In genomic region chr10:133202778-133203651, GRCh38 we compare ENCODE assay signal across 22 cellular contexts. TPM values are rescaled to one million over a fixed set of nuclear protein-coding genes. Genes with fewer than 3 reads are reported as not detected.
DNase-seq lines count a peak whose midpoint lies in the region; ATAC-seq, FAIRE-seq and TF ChIP-seq lines count a peak whose summit lies in the region.
"Had no signal": no experiment of that assay in that cellular context is flagged by ENCODE, and none has a peak within 500 bp of the region (broad histone marks: within the 10 kb centered on the region; RNA-seq: fewer than 3 reads in every experiment).

No MANE protein-coding gene starts in this region.

- no peak overlapping the region for H4K91ac ChIP-seq in neuronal stem cell (ENCODE audit: low read depth, low read length, poor library complexity)

- POLR2A ChIA-PET in HEK293 (lab: Yijun Ruan, JAX) (no interaction called here), K562 (lab: Yijun Ruan, JAX) (no interaction called here), MCF 10A (lab: Yijun Ruan, JAX) (no interaction called here)

- no peak overlapping the region for H2BK15ac ChIP-seq in neuronal stem cell (ENCODE audit: low read length)

- intact Hi-C loops in K562 (cut with micrococcal nuclease) (no loop called here), MCF 10A (cut with micrococcal nuclease) (no loop called here)

- no peaks in the 10 kb centered on the region for H3K9me3 Mint-ChIP-seq in MCF 10A (ENCODE audit: unreplicated experiment)
- H3K9me3 Mint-ChIP-seq: CD4-positive, alpha-beta T cell; H9; IgD-negative memory B cell had no signal

- no peak overlapping the region for H3K18ac ChIP-seq in neuronal stem cell (ENCODE audit: low read length)

- no peak for ATAC-seq in K562
- ATAC-seq: GM12878 had no signal

- BruUV-seq in K562 (replicated peaks; lab: Mats Ljungman, UMichigan) (no TSS peak), MCF 10A (replicated peaks; lab: Mats Ljungman, UMichigan) (no TSS peak)

- H3K79me2 ChIP-seq in K562 (ENCODE audit: control insufficient read depth, insufficient read depth, low read length), result no peaks in the 10 kb centered on the region

- WGBS in K562 (ENCODE audit: insufficient coverage, low coverage, missing lambda C conversion rate), result 13% methylated on average over 14 of the region's 62 CpGs
- no CpG with 5 or more reads among the region's 62 CpGs for WGBS in neuronal stem cell (ENCODE audit: extremely low coverage in 2 of 2, insufficient read length in 2 of 2, insufficient replicate concordance in 1 of 2), 2 donors

- H3K27ac ChIP-seq in HEK293 (ENCODE audit: extremely low read depth, low read depth, low read length) (no peak overlapping the region), K562 (ENCODE audit: extremely low read depth, low read depth, low read length) (no peak overlapping the region), neuronal stem cell (replicated peaks; ENCODE audit: low read length) (no peak overlapping the region)
- H3K27ac ChIP-seq: C4-2B, HL-60 had no signal

- no peak overlapping the region for H2BK12ac ChIP-seq in neuronal stem cell (ENCODE audit: low read length)

- no peaks in the 10 kb centered on the region; the same call in 1 of the 2 replicates for H3K4me1 ChIP-seq in HEK293 (ENCODE audit: control insufficient read depth, insufficient read depth, low read length)
- H3K4me1 ChIP-seq in K562 (replicated peaks in 1 of 2; ENCODE audit: control insufficient read depth in 2 of 2, insufficient read depth in 2 of 2, low read length in 2 of 2), result peaks cover 0 to 80% of the 10 kb centered on the region in 2 experiments; a peak in 2 of 5 replicates
- peaks cover 2 to 4% of the 10 kb centered on the region in 2 donors for H3K4me1 ChIP-seq in neuronal stem cell (ENCODE audit: control insufficient read depth in 2 of 2, insufficient read depth in 1 of 2, low read depth in 1 of 2, low read length in 2 of 2)
- H3K4me1 ChIP-seq: Caco-2 had no signal

- no peak overlapping the region for H3K4me2 ChIP-seq in K562 (ENCODE audit: insufficient read depth, low read length)
- no peak overlapping the region for H3K4me2 ChIP-seq in neuronal stem cell (ENCODE audit: insufficient read depth, low read length, poor library complexity, severe bottlenecking)

- no peak for TF ChIP-seq RAD21 in K562 (CRISPR knock-in tag; conservative IDR thresholded peaks at IDR 0.05 in 1 of 2, IDR thresholded peaks at IDR 0.05 in 1 of 2)

- no peak overlapping the region for H3K4me3 Mint-ChIP-seq in MCF 10A (ENCODE audit: unreplicated experiment)
- H3K4me3 Mint-ChIP-seq: CD4-positive, alpha-beta T cell; H9; IgD-negative memory B cell had no signal

- H3K27ac Mint-ChIP-seq in MCF 10A (ENCODE audit: low read depth, unreplicated experiment), result no peak overlapping the region
- H3K27ac Mint-ChIP-seq: CD4-positive, alpha-beta T cell; IgD-negative memory B cell had no signal

- no peaks in the 10 kb centered on the region for H3K36me3 Mint-ChIP-seq in MCF 10A (ENCODE audit: insufficient read depth, unreplicated experiment)
- H3K36me3 Mint-ChIP-seq: IgD-negative memory B cell had no signal

- H2BK5ac ChIP-seq in neuronal stem cell (ENCODE audit: low read length), result peak overlapping the region; percentile 75

- H3K9me3 ChIP-seq in HEK293 (ENCODE audit: control insufficient read depth, insufficient read depth, low read depth, low read length), result no peaks in the 10 kb centered on the region
- no peaks in the 10 kb centered on the region for H3K9me3 ChIP-seq in K562 (replicated peaks; ENCODE audit: control insufficient read depth, insufficient read depth, low read depth, low read length)
- H3K9me3 ChIP-seq in neuronal stem cell (replicated peaks in 1 of 2; ENCODE audit: control insufficient read depth in 2 of 2, insufficient read depth in 1 of 2, low read depth in 1 of 2, low read length in 2 of 2), result no peaks in the 10 kb centered on the region
- H3K9me3 ChIP-seq: Caco-2 had no signal

- no peak overlapping the region for H3K4ac ChIP-seq in neuronal stem cell (ENCODE audit: low read length)

- TF ChIP-seq CTCF in HEK293 (tag by site-specific recombination; IDR thresholded peaks at IDR 0.05) (no peak), K562 (IDR thresholded peaks at IDR 0.05 in 2 of 3, conservative IDR thresholded peaks at IDR 0.05 in 1 of 3; ENCODE audit: insufficient read depth in 2 of 3, low read depth in 1 of 3, low read length in 3 of 3) (no peak), MCF 10A (IDR thresholded peaks at IDR 0.05; ENCODE audit: unreplicated experiment) (no peak)

- H2BK120ac ChIP-seq in neuronal stem cell (ENCODE audit: low read depth, low read length), result no peak overlapping the region

- H2AFZ ChIP-seq in K562 (ENCODE audit: low read depth, low read length) (no peak overlapping the region), neuronal stem cell (ENCODE audit: low read length) (no peak overlapping the region)

- no peaks in the 10 kb centered on the region for H3K9me1 ChIP-seq in K562 (ENCODE audit: control insufficient read depth, insufficient read depth, low read length)

- peak overlapping the region; percentile 63 for H2AK5ac ChIP-seq in neuronal stem cell (ENCODE audit: low read depth, low read length)

- no peak overlapping the region for H3K9ac ChIP-seq in K562 (ENCODE audit: insufficient read depth in 1 of 2, low read depth in 2 of 2, low read length in 2 of 2)
- H3K9ac ChIP-seq in neuronal stem cell (ENCODE audit: low read depth, low read length, poor library complexity), result peak overlapping the region; percentile 3

- H3K79me1 ChIP-seq in neuronal stem cell (ENCODE audit: low read depth, low read length), result peaks cover 2% of the 10 kb centered on the region

- no peaks in the 10 kb centered on the region for H4K20me1 ChIP-seq in K562 (replicated peaks; ENCODE audit: control insufficient read depth, insufficient read depth, low read length)

- H3K27me3 ChIP-seq in K562 (ENCODE audit: control insufficient read depth in 2 of 2, insufficient read depth in 2 of 2, low read length in 2 of 2) (peaks cover 16 to 79% of the 10 kb centered on the region in 2 experiments; a peak in 3 of 5 replicates), neuronal stem cell (ENCODE audit: control insufficient read depth in 3 of 3, insufficient read depth in 3 of 3, low read depth in 1 of 3, low read length in 3 of 3) (no peaks in the 10 kb centered on the region)

- in situ Hi-C loops in K562 (cut with MboI), result no loop called here

- no peak overlapping the region for H4K8ac ChIP-seq in neuronal stem cell (ENCODE audit: low read depth, low read length)

- no peaks in the 10 kb centered on the region for H3K36me3 ChIP-seq in HEK293 (ENCODE audit: control insufficient read depth in 2 of 2, insufficient read depth in 1 of 2, low read length in 2 of 2)
- H3K36me3 ChIP-seq in K562 (ENCODE audit: control insufficient read depth, insufficient read depth, low read length), result no peaks in the 10 kb centered on the region
- H3K36me3 ChIP-seq in neuronal stem cell (replicated peaks in 1 of 2; ENCODE audit: control insufficient read depth in 2 of 2, insufficient read depth in 2 of 2, low read length in 2 of 2), result no peaks in the 10 kb centered on the region

- H3K23ac ChIP-seq in neuronal stem cell (ENCODE audit: low read depth, low read length, poor library complexity), result peak overlapping the region; percentile 55

- CTCF ChIA-PET in HEK293 (lab: Yijun Ruan, JAX), result interaction anchor here (0.7 kb wide), 1 partner anchor 59 kb away, joined by 3 read pairs; no protein-coding TSS in a partner anchor
- CTCF ChIA-PET in K562 (lab: Yijun Ruan, JAX; ENCODE audit: low intra/inter-chr PET ratio), result no interaction called here
- CTCF ChIA-PET in MCF 10A (lab: Yijun Ruan, JAX), result no interaction called here

- FAIRE-seq in K562 (lab: Jason Lieb, UNC), result no peak
- FAIRE-seq: A204.1, GM12878, H1 had no signal

- peak overlapping the region; percentile 31 for H3K14ac ChIP-seq in neuronal stem cell (ENCODE audit: low read length)

- no peaks in the 10 kb centered on the region for H3K27me3 Mint-ChIP-seq in MCF 10A (ENCODE audit: insufficient read depth, unreplicated experiment)
- H3K27me3 Mint-ChIP-seq: CD4-positive, alpha-beta T cell had no signal

- peak; percentile 60 for DNase-seq in ELF-1 (ENCODE audit: low read depth, low spot score)
- no peak for DNase-seq in K562 (ENCODE audit: extremely low read depth in 1 of 4, low spot score in 3 of 4)
- DNase-seq in neuronal stem cell (ENCODE audit: low spot score), result no peak
- no peak for DNase-seq in DMS153 treated with DMSO at 0.1 percent for 48 hours (lab: John Stamatoyannopoulos, UW; ENCODE audit: unreplicated experiment)
- no peak for DNase-seq in MCF 10A (ENCODE audit: unreplicated experiment)
- DNase-seq: AML-193; Caco-2; CD4-positive, alpha-beta T cell; DMS153; DMS79 treated with DMSO at 0.1 percent for 48 hours; H9; KG1 had no signal

- TF ChIP-seq POLR2A in K562 (conservative IDR thresholded peaks at IDR 0.05), result no peak

- H3K4me1 Mint-ChIP-seq in MCF 10A (ENCODE audit: insufficient read depth, unreplicated experiment), result no peaks in the 10 kb centered on the region
- H3K4me1 Mint-ChIP-seq: H9, IgD-negative memory B cell had no signal

- TF ChIP-seq EP300 in K562 (IDR thresholded peaks at IDR 0.05; ENCODE audit: low read length), result no peak

- no peak overlapping the region for H3K4me3 ChIP-seq in HEK293 (ENCODE audit: low read depth, low read length)
- no peak overlapping the region for H3K4me3 ChIP-seq in K562
- no peak overlapping the region for H3K4me3 ChIP-seq in neuronal stem cell (ENCODE audit: low read length in 2 of 2)
- H3K4me3 ChIP-seq: GM12878 had no signal

RNA-seq across cellular contexts. Expression of gene UTF1, which starts 27.0 kb away (rescaled TPM):
- total RNA-seq in K562 (2011; cell fraction: chromatin; rRNA removed; ENCODE audit: low replicate concordance), result not detected in 2 replicates
- not detected in 2 replicates for total RNA-seq in K562 (2011; cell fraction: nucleolus; rRNA removed)
- not detected in 2 replicates for total RNA-seq in K562 (2011; cell fraction: nucleoplasm; rRNA removed)
- total RNA-seq in K562 (2014; rRNA removed), result not detected in 2 replicates
- not detected in 2 replicates for total RNA-seq in K562 (2014; rRNA removed; fragmentation: Illumina TruSeq; extraction: Trizol)
- not detected in 2 replicates for total RNA-seq in K562 (2015; rRNA removed; fragmentation: Illumina TruSeq; extraction: Trizol)
- total RNA-seq in K562 (2021), result 0.16 and 0.35 TPM in 2 replicates
- not detected in 2 replicates for polyA plus RNA-seq in K562 (2011; rRNA removed)
- polyA plus RNA-seq in K562 (2011; cell fraction: cytosol; rRNA removed), result 0.12 TPM in 1 of 2 replicates, not detected in the other
- 0.14 TPM in 1 of 2 replicates, not detected in the other for polyA plus RNA-seq in K562 (2011; cell fraction: nucleus; rRNA removed)
- 0.09 and 0.28 TPM in 2 replicates for polyA plus RNA-seq in K562 (2012)
- not detected in 2 replicates for polyA plus RNA-seq in K562 (2014; fragmentation: Illumina TruSeq; extraction: Trizol)
- not detected for polyA plus RNA-seq in K562 (2014; fragmentation: Nextera tagmentation; extraction: Ambion mirVana)
- polyA plus RNA-seq in K562 (2014; rRNA removed), result 0.46 TPM in 1 of 2 replicates, not detected in the other
- not detected in 2 replicates for polyA minus RNA-seq in K562 (2011; rRNA and poly(A)+ RNA removed)
- not detected in 2 replicates for polyA minus RNA-seq in K562 (2011; cell fraction: cytosol; rRNA and poly(A)+ RNA removed)
- not detected in 2 replicates for polyA minus RNA-seq in K562 (2011; cell fraction: nucleus; rRNA and poly(A)+ RNA removed)
- polyA plus RNA-seq in neuronal stem cell (2013, experiment 1 of 2), result 0.35 TPM
- 0.33 TPM for polyA plus RNA-seq in neuronal stem cell (2013, experiment 2 of 2)
- total RNA-seq in MCF 10A (2022), result not detected in 2 replicates
- total RNA-seq: Caco-2; CD4-positive, alpha-beta T cell; G401; GM12878; HT1080 had no signal
- polyA plus RNA-seq: BJ, GM12878, IgD-negative memory B cell had no signal

RNA-seq across cellular contexts. Expression of gene VENTX, which starts 34.6 kb away (rescaled TPM):
- total RNA-seq in K562 (2011; cell fraction: chromatin; rRNA removed; ENCODE audit: low replicate concordance), result 1.8 and 3.5 TPM in 2 replicates
- total RNA-seq in K562 (2011; cell fraction: nucleolus; rRNA removed), result 2.1 and 2.7 TPM in 2 replicates
- 1.6 and 1.7 TPM in 2 replicates for total RNA-seq in K562 (2011; cell fraction: nucleoplasm; rRNA removed)
- 0.45 and 0.49 TPM in 2 replicates for total RNA-seq in K562 (2014; rRNA removed)
- total RNA-seq in K562 (2014; rRNA removed; fragmentation: Illumina TruSeq; extraction: Trizol), result 0.16 and 0.18 TPM in 2 replicates
- total RNA-seq in K562 (2015; rRNA removed; fragmentation: Illumina TruSeq; extraction: Trizol), result 0.07 and 0.23 TPM in 2 replicates
- total RNA-seq in K562 (2021), result 0.55 and 0.69 TPM in 2 replicates
- 0.03 and 0.21 TPM in 2 replicates for polyA plus RNA-seq in K562 (2011; rRNA removed)
- 0.07 and 0.60 TPM in 2 replicates for polyA plus RNA-seq in K562 (2011; cell fraction: cytosol; rRNA removed)
- 0.17 and 2.0 TPM in 2 replicates for polyA plus RNA-seq in K562 (2011; cell fraction: nucleus; rRNA removed)
- 0.48 and 1.4 TPM in 2 replicates for polyA plus RNA-seq in K562 (2012)
- polyA plus RNA-seq in K562 (2014; fragmentation: Illumina TruSeq; extraction: Trizol), result 0.19 and 0.29 TPM in 2 replicates
- polyA plus RNA-seq in K562 (2014; fragmentation: Nextera tagmentation; extraction: Ambion mirVana), result under 1 TPM in 1 of 2 experiments, not detected in 1; 0.07 TPM
- polyA plus RNA-seq in K562 (2014; rRNA removed), result 0.36 and 0.70 TPM in 2 replicates
- not detected in 2 replicates for polyA minus RNA-seq in K562 (2011; rRNA and poly(A)+ RNA removed)
- not detected in 2 replicates for polyA minus RNA-seq in K562 (2011; cell fraction: cytosol; rRNA and poly(A)+ RNA removed)
- polyA minus RNA-seq in K562 (2011; cell fraction: nucleus; rRNA and poly(A)+ RNA removed), result 0.11 and 0.27 TPM in 2 replicates
- 0.42 TPM for polyA plus RNA-seq in neuronal stem cell (2013, experiment 1 of 2)
- 0.35 TPM for polyA plus RNA-seq in neuronal stem cell (2013, experiment 2 of 2)
- total RNA-seq in MCF 10A (2022), result not detected in 2 replicates
- total RNA-seq: Caco-2, G401, GM12878 had no signal
- polyA plus RNA-seq: BJ, IgD-negative memory B cell had no signal

RNA-seq across cellular contexts. Expression of gene KNDC1, which starts 43.0 kb away (rescaled TPM):
- 0.86 TPM in 1 of 2 replicates, not detected in the other for total RNA-seq in K562 (2011; cell fraction: chromatin; rRNA removed; ENCODE audit: low replicate concordance)
- 1.5 and 1.8 TPM in 2 replicates for total RNA-seq in K562 (2011; cell fraction: nucleolus; rRNA removed)
- 2.1 TPM in 1 of 2 replicates, not detected in the other for total RNA-seq in K562 (2011; cell fraction: nucleoplasm; rRNA removed)
- total RNA-seq in K562 (2014; rRNA removed) (under 0.01 TPM in 1 of 2 replicates, not detected in the other), K562 (2014; rRNA removed; fragmentation: Illumina TruSeq; extraction: Trizol) (not detected in 2 replicates), K562 (2015; rRNA removed; fragmentation: Illumina TruSeq; extraction: Trizol) (not detected in 2 replicates), K562 (2021) (0.11 TPM in 1 of 2 replicates, not detected in the other), MCF 10A (2022) (2.1 and 2.4 TPM in 2 replicates)
- polyA plus RNA-seq in K562 (2011; rRNA removed) (0.20 and 0.26 TPM in 2 replicates), K562 (2014; fragmentation: Illumina TruSeq; extraction: Trizol) (not detected in 2 replicates), K562 (2014; fragmentation: Nextera tagmentation; extraction: Ambion mirVana) (not detected), K562 (2014; rRNA removed) (0.07 TPM in 1 of 2 replicates, not detected in the other)
- 0.04 and 0.18 TPM in 2 replicates for polyA plus RNA-seq in K562 (2011; cell fraction: cytosol; rRNA removed)
- polyA plus RNA-seq in K562 (2011; cell fraction: nucleus; rRNA removed), result 0.52 and 2.3 TPM in 2 replicates
- polyA plus RNA-seq in K562 (2012), result 0.07 and 1.1 TPM in 2 replicates
- not detected in 2 replicates for polyA minus RNA-seq in K562 (2011; rRNA and poly(A)+ RNA removed)
- polyA minus RNA-seq in K562 (2011; cell fraction: cytosol; rRNA and poly(A)+ RNA removed), result not detected in 2 replicates
- polyA minus RNA-seq in K562 (2011; cell fraction: nucleus; rRNA and poly(A)+ RNA removed), result 0.11 and 0.27 TPM in 2 replicates
- 6.4 TPM for polyA plus RNA-seq in neuronal stem cell (2013, experiment 1 of 2)
- 6.1 TPM for polyA plus RNA-seq in neuronal stem cell (2013, experiment 2 of 2)
- total RNA-seq: CD4-positive, alpha-beta T cell; HT1080 had no signal
